In the genomic region with DNA sequence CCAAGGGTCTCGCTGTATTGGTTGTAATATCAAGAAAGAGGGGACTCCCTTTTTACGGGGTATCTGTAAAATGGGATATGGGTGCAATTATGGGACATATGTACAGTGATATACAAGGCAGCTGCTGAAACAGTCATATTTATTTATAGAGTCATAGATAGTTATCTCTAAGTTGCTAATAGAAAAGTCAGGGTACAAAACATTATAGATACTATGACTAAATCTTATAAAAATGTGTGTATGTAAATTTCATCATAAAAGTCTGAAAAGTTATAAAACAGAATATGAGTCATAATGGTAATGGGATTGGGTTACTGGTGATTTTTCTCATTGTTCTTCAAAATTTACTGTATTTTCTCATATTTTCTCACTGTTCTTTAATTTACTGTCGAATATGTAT, we compare ENCODE assay signal across 16 cellular contexts.
DNase-seq lines count a peak whose midpoint lies in the region; ATAC-seq and TF ChIP-seq lines count a peak whose summit lies in the region.
"Had no signal": no experiment of that assay in that cellular context is flagged by ENCODE, and none has a peak within 500 bp of the region (broad histone marks: within the 10 kb centered on the region; RNA-seq: fewer than 3 reads in every experiment).

No MANE protein-coding gene starts in this region.

- TF ChIP-seq CTCF in foreskin keratinocyte (conservative IDR thresholded peaks at IDR 0.05) (no peak), heart right ventricle (IDR thresholded peaks at IDR 0.05) (no peak)

- ATAC-seq in foreskin keratinocyte, result peak; percentile 98
- no peak for ATAC-seq in heart right ventricle

- WGBS in heart right ventricle, 2 donors, result 82 to 86% methylated on average over 3 of the region's 3 CpGs

- no peaks in the 10 kb centered on the region for H3K27me3 ChIP-seq in ACC112 (ENCODE audit: insufficient read depth, low read length)
- H3K27me3 ChIP-seq in adipocyte (replicated peaks; ENCODE audit: control insufficient read depth, insufficient read depth, low read length), result no peaks in the 10 kb centered on the region
- no peaks in the 10 kb centered on the region for H3K27me3 ChIP-seq in foreskin keratinocyte
- H3K27me3 ChIP-seq in heart right ventricle, result peaks cover 0 to 6% (median 0%) of the 10 kb centered on the region in 7 donors

- DNase-seq in M059J (ENCODE audit: low read depth) (peak; percentile 23), adipocyte (ENCODE audit: low read depth) (peak; percentile 12), foreskin keratinocyte (peak; percentile 51 to 76), heart right ventricle (no peak), HPDE6-E6E7 (ENCODE audit: extremely low spot score) (no peak), D341Med (ENCODE audit: low spot score) (no peak)
- no peak for DNase-seq in activated CD8-positive, alpha-beta memory T cell treated with anti-CD3 and anti-CD28 coated beads, Interleukin-2, amount 50 U/mL, for 48 hours
- DNase-seq: COR-L47, DMS53, NCI-H1048, NCI-H146, NCI-H2081 treated with DMSO at 0.1 percent for 48 hours, NCI-H2227 treated with DMSO at 0.1 percent for 48 hours, NCI-H526, SHP77 had no signal

- H3K9me3 ChIP-seq in adipocyte (ENCODE audit: control insufficient read depth, low read length), result no peaks in the 10 kb centered on the region
- H3K9me3 ChIP-seq in heart right ventricle, result peaks cover 0 to 4% (median 0%) of the 10 kb centered on the region in 11 donors

- intact Hi-C loops in heart right ventricle (cut with DNase I), result no loop called here

- no peaks in the 10 kb centered on the region for H3K36me3 ChIP-seq in ACC112 (ENCODE audit: insufficient read depth, low read length)
- H3K36me3 ChIP-seq in adipocyte (ENCODE audit: control insufficient read depth, insufficient read depth, low read length, severe bottlenecking), result no peaks in the 10 kb centered on the region
- H3K36me3 ChIP-seq in heart right ventricle, result no peaks in the 10 kb centered on the region

- no peak overlapping the region for H3K9ac ChIP-seq in adipocyte (ENCODE audit: low read length)

- peaks cover 16% of the 10 kb centered on the region for H3K4me1 ChIP-seq in ACC112 (ENCODE audit: control insufficient read depth, insufficient read depth, low read length, unreplicated experiment)
- peaks cover 3% of the 10 kb centered on the region for H3K4me1 ChIP-seq in adipocyte (ENCODE audit: control insufficient read depth, insufficient read depth, low read length)
- peaks cover 14% of the 10 kb centered on the region for H3K4me1 ChIP-seq in foreskin keratinocyte
- H3K4me1 ChIP-seq in heart right ventricle, result no peaks in the 10 kb centered on the region

- no peak overlapping the region for H3K4me3 ChIP-seq in ACC112 (ENCODE audit: low read depth, low read length)
- H3K4me3 ChIP-seq in adipocyte (ENCODE audit: low read length), result no peak overlapping the region
- no peak overlapping the region for H3K4me3 ChIP-seq in heart right ventricle

- no peaks in the 10 kb centered on the region for H3K79me2 ChIP-seq in ACC112 (ENCODE audit: control insufficient read depth, insufficient read depth, low read length, unreplicated experiment)

- no peak overlapping the region for H2AFZ ChIP-seq in ACC112 (ENCODE audit: low read length, unreplicated experiment)

- peak overlapping the region; percentile 34 for H3K27ac ChIP-seq in ACC112 (ENCODE audit: low read depth, low read length)
- peak overlapping the region; percentile 94 for H3K27ac ChIP-seq in foreskin keratinocyte
- H3K27ac ChIP-seq in heart right ventricle, result no peak overlapping the region

Comparison
In these comparisons a context has a peak if more than half of its experiments do, and no peak if none do; other contexts are left out.
1. H3K27ac ChIP-seq: peak in ACC112 (single experiment) and foreskin keratinocyte (single experiment); none in heart right ventricle (0 of 10).
2. DNase-seq: peak in M059J (single experiment), adipocyte (single experiment) and foreskin keratinocyte (2 of 2); none in heart right ventricle (0 of 2), HPDE6-E6E7 (single experiment), D341Med (single experiment) and activated CD8-positive, alpha-beta memory T cell treated with anti-CD3 and anti-CD28 coated beads, Interleukin-2, amount 50 U/mL, for 48 hours (single experiment).